34 cellular contexts compared by ENCODE assay signal in genomic region chr21:32966120-32966519, GRCh38. TPM values are rescaled to one million over a fixed set of nuclear protein-coding genes. Genes with fewer than 3 reads are reported as not detected.
"Had no signal": no experiment of that assay in that cellular context is flagged by ENCODE, and none has a peak within 500 bp of the region (broad histone marks: within the 10 kb centered on the region; RNA-seq: fewer than 3 reads in every experiment).

No MANE protein-coding gene starts in this region.

- ATAC-seq: activated CD4-positive, alpha-beta T cell treated with anti-CD3 and anti-CD28 coated beads for 36 hours; activated CD4-positive, CD25-positive, alpha-beta regulatory T cell treated with anti-CD3 and anti-CD28 coated beads, Interleukin-2, amount 50 U/mL, for 24 hours; activated CD8-positive, alpha-beta T cell treated with anti-CD3 and anti-CD28 coated beads, Interleukin-2, amount 10 ng/mL, durations not matched to agents 7 days and 5 days; activated naive CD4-positive, alpha-beta T cell treated with anti-CD3 and anti-CD28 coated beads, Interleukin-2, amount 50 U/mL, for 72 hours; activated T-cell treated with anti-CD3 and anti-CD28 coated beads, Interleukin-2, amount 50 U/mL, for 4 hours; Right ventricle myocardium inferior; WTC11 had no signal

- H3K36me3 ChIP-seq: adrenal gland, MG63 had no signal

- H3K36me3 Mint-ChIP-seq: activated naive CD4-positive, alpha-beta T cell treated with anti-CD3 and anti-CD28 coated beads, Interleukin-2, amount 50 U/mL, for 72 hours; brain had no signal

- H3K4me3 Mint-ChIP-seq: activated CD4-positive, alpha-beta T cell treated with anti-CD3 and anti-CD28 coated beads for 36 hours; activated CD4-positive, alpha-beta T cell treated with anti-CD3 and anti-CD28 coated beads, Interleukin-2, amount 10 ng/mL, durations not matched to agents 7 days and 5 days; activated CD8-positive, alpha-beta T cell treated with anti-CD3 and anti-CD28 coated beads, Interleukin-2, amount 10 ng/mL, durations not matched to agents 7 days and 5 days; activated naive CD4-positive, alpha-beta T cell treated with anti-CD3 and anti-CD28 coated beads for 36 hours; activated T-cell treated with anti-CD3 and anti-CD28 coated beads, Interleukin-2, amount 50 U/mL, for 4 hours; activated T-helper 1 cell treated with anti-CD3 and anti-CD28 coated beads, Interleukin-12 subunit alpha, Interleukin-12 subunit beta, Interleukin-2, Interleukin-4 antibody, amounts not matched to agents 30 ng/mL and 10 ng/mL and 1 ng/mL, durations not matched to agents 14 hours and 24 hours and 36 hours had no signal

- H3K4me1 ChIP-seq: adrenal gland had no signal

- H3K27ac Mint-ChIP-seq: activated CD4-positive, alpha-beta T cell treated with anti-CD3 and anti-CD28 coated beads for 36 hours; activated CD4-positive, alpha-beta T cell treated with anti-CD3 and anti-CD28 coated beads, Interleukin-2, amount 10 ng/mL, durations not matched to agents 7 days and 5 days; activated CD8-positive, alpha-beta T cell treated with anti-CD3 and anti-CD28 coated beads, Interleukin-2, amount 10 ng/mL, durations not matched to agents 7 days and 5 days; activated naive CD4-positive, alpha-beta T cell treated with anti-CD3 and anti-CD28 coated beads for 36 hours; activated naive CD4-positive, alpha-beta T cell treated with anti-CD3 and anti-CD28 coated beads, Interleukin-2, amount 50 U/mL, for 72 hours; activated T-helper 1 cell treated with anti-CD3 and anti-CD28 coated beads, Interleukin-12 subunit alpha, Interleukin-12 subunit beta, Interleukin-2, Interleukin-4 antibody, amounts not matched to agents 30 ng/mL and 10 ng/mL and 1 ng/mL, durations not matched to agents 14 hours and 24 hours and 36 hours; WTC11 had no signal

- H3K9me3 ChIP-seq: adrenal gland, MG63 had no signal

- H3K4me3 ChIP-seq: adrenal gland, MG63, PC-9 had no signal

- DNase-seq: activated CD4-positive, alpha-beta T cell treated with anti-CD3 and anti-CD28 coated beads for 36 hours; activated CD4-positive, alpha-beta T cell treated with anti-CD3 and anti-CD28 coated beads, Interleukin-2, amount 10 ng/mL, durations not matched to agents 7 days and 5 days; activated CD4-positive, alpha-beta T cell treated with anti-CD3 and anti-CD28 coated beads, Interleukin-2, amount 50 U/mL, for 48 hours; activated CD8-positive, alpha-beta T cell treated with anti-CD3 and anti-CD28 coated beads, Interleukin-2, amount 10 ng/mL, durations not matched to agents 7 days and 5 days; activated gamma-delta T cell treated with Interleukin-2 at 50 U/mL for 16 hours; activated naive CD4-positive, alpha-beta T cell treated with anti-CD3 and anti-CD28 coated beads for 36 hours; activated T-cell treated with anti-CD3 and anti-CD28 coated beads, Interleukin-2, amount 50 U/mL, for 4 hours; adrenal gland; caudate nucleus; Kasumi-1; MG63; NCI-H1048; NCI-H1105 treated with DMSO at 0.1 percent for 48 hours; NCI-H1436; NCI-H1694; NCI-H1930; NCI-H2081 treated with DMSO at 0.1 percent for 48 hours; NCI-H226; NCI-H446 treated with DMSO at 0.1 percent for 48 hours; NCI-H524; NCI-H69; PC-9; SIG-M5 had no signal

- H3K27ac ChIP-seq: adrenal gland, PC-9, RWPE1 had no signal

- H3K4me2 ChIP-seq: PC-9 had no signal

- H3K9me3 Mint-ChIP-seq: activated CD4-positive, alpha-beta T cell treated with anti-CD3 and anti-CD28 coated beads, Interleukin-2, amount 10 ng/mL, durations not matched to agents 7 days and 5 days; activated naive CD4-positive, alpha-beta T cell treated with anti-CD3 and anti-CD28 coated beads for 36 hours; activated naive CD4-positive, alpha-beta T cell treated with anti-CD3 and anti-CD28 coated beads, Interleukin-2, amount 50 U/mL, for 72 hours; activated T-cell treated with anti-CD3 and anti-CD28 coated beads, Interleukin-2, amount 50 U/mL, for 4 hours; activated T-helper 1 cell treated with anti-CD3 and anti-CD28 coated beads, Interleukin-12 subunit alpha, Interleukin-12 subunit beta, Interleukin-2, Interleukin-4 antibody, amounts not matched to agents 30 ng/mL and 10 ng/mL and 1 ng/mL, durations not matched to agents 14 hours and 24 hours and 36 hours had no signal

- H3K4me1 Mint-ChIP-seq: activated CD4-positive, alpha-beta T cell treated with anti-CD3 and anti-CD28 coated beads for 36 hours had no signal

RNA-seq across cellular contexts. Expression of gene OLIG2, which starts 59.6 kb away (rescaled TPM):
- total RNA-seq: activated CD4-positive, alpha-beta T cell treated with anti-CD3 and anti-CD28 coated beads for 36 hours; activated CD4-positive, alpha-beta T cell treated with anti-CD3 and anti-CD28 coated beads, Interleukin-2, amount 10 ng/mL, durations not matched to agents 7 days and 5 days; activated CD8-positive, alpha-beta T cell treated with anti-CD3 and anti-CD28 coated beads, Interleukin-2, amount 10 ng/mL, durations not matched to agents 7 days and 5 days; activated naive CD4-positive, alpha-beta T cell treated with anti-CD3 and anti-CD28 coated beads for 36 hours; activated naive CD4-positive, alpha-beta T cell treated with anti-CD3 and anti-CD28 coated beads, Interleukin-2, amount 50 U/mL, for 72 hours; activated T-cell treated with anti-CD3 and anti-CD28 coated beads, Interleukin-2, amount 50 U/mL, for 4 hours; activated T-helper 1 cell treated with anti-CD3 and anti-CD28 coated beads, Interleukin-12 subunit alpha, Interleukin-12 subunit beta, Interleukin-2, Interleukin-4 antibody, amounts not matched to agents 30 ng/mL and 10 ng/mL and 1 ng/mL, durations not matched to agents 14 hours and 24 hours and 36 hours; adrenal gland; bronchial epithelial cell; OCI-LY7; PC-9; Right ventricle myocardium inferior; T-helper 1 cell treated with Interleukin-12 subunit alpha and Interleukin-12 subunit beta and Interleukin-4 antibody, amounts not matched to agents 30 ng/mL and 1 ng/mL, for 36 hours; T-helper 2 cell treated with Interferon-gamma antibody and Interleukin-4, amounts not matched to agents 100 ng/mL and 5 ng/mL, for 36 hours had no signal
